Comparison of ENCODE assay signal across 8 cellular contexts in genomic region chr19:39341720-39342604, GRCh38. TPM values are rescaled to one million over a fixed set of nuclear protein-coding genes. Genes with fewer than 3 reads are reported as not detected.
DNase-seq lines count a peak whose midpoint lies in the region; ATAC-seq and TF ChIP-seq lines count a peak whose summit lies in the region.

A gene with protein sequence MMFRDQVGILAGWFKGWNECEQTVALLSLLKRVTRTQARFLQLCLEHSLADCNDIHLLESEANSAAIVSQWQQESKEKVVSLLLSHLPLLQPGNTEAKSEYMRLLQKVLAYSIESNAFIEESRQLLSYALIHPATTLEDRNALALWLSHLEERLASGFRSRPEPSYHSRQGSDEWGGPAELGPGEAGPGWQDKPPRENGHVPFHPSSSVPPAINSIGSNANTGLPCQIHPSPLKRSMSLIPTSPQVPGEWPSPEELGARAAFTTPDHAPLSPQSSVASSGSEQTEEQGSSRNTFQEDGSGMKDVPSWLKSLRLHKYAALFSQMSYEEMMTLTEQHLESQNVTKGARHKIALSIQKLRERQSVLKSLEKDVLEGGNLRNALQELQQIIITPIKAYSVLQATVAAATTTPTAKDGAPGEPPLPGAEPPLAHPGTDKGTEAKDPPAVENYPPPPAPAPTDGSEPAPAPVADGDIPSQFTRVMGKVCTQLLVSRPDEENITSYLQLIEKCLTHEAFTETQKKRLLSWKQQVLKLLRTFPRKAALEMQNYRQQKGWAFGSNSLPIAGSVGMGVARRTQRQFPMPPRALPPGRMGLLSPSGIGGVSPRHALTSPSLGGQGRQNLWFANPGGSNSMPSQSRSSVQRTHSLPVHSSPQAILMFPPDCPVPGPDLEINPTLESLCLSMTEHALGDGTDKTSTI (plus strand): TSS chr19:39342421. CDS start chr19:39356894, 14,473 bp downstream.

- no peaks in the 10 kb centered on the region for H3K9me3 ChIP-seq in Loucy (ENCODE audit: insufficient read depth, low read depth, low read length)

- TF ChIP-seq POLR2A in Raji (IDR thresholded peaks at IDR 0.05; ENCODE audit: insufficient read depth, low read depth, low read length) = peak; percentile 96

- peaks cover 51% of the 10 kb centered on the region for H3K4me1 Mint-ChIP-seq in nephron progenitor cell
- peaks cover 73% of the 10 kb centered on the region for H3K4me1 Mint-ChIP-seq in stimulated activated naive CD8-positive, alpha-beta T cell treated with anti-CD3 and anti-CD28 coated beads, Interleukin-15, amount 100 ng/mL, for 72 hours

- H3K4me3 ChIP-seq in H7 (ENCODE audit: insufficient read depth, low read depth, low read length) (peak within 1 kb of the TSS; percentile 88), Loucy (ENCODE audit: low read length, poor library complexity, severe bottlenecking) (peak within 1 kb of the TSS; percentile 92), fibroblast of the aortic adventitia (ENCODE audit: low read depth, low read length) (peak within 1 kb of the TSS; percentile 99)

- H3F3A ChIP-seq in Loucy (ENCODE audit: low read depth) = no peaks in the 10 kb centered on the region

- DNase-seq in G401 (ENCODE audit: low spot score) (peak; percentile 98), H7 (peak; percentile 100), fibroblast of the aortic adventitia (ENCODE audit: low read depth) (peak; percentile 97), nephron progenitor cell (peak; percentile 99)
- peak; percentile 99 for DNase-seq in activated effector memory CD4-positive, alpha-beta T cell treated with Interleukin-2 at 50 U/mL for 16 hours
- peak; percentile 99 to 100 for DNase-seq in stimulated activated naive CD8-positive, alpha-beta T cell treated with anti-CD3 and anti-CD28 coated beads, Interleukin-15, amount 100 ng/mL, for 72 hours

- in situ Hi-C loops in G401 (cut with HindIII; ENCODE audit: low sequenced_read_pairs) = no loop called here

- H3K9me2 ChIP-seq in Loucy (replicated peaks; ENCODE audit: low read depth, low read length) = no peaks in the 10 kb centered on the region

- H3K4me3 Mint-ChIP-seq in nephron progenitor cell = peak within 1 kb of the TSS; percentile 92
- H3K4me3 Mint-ChIP-seq in stimulated activated naive CD8-positive, alpha-beta T cell treated with anti-CD3 and anti-CD28 coated beads, Interleukin-15, amount 100 ng/mL, for 72 hours = peak within 1 kb of the TSS; percentile 98 to 99

- H3K27me3 ChIP-seq in H7 (ENCODE audit: control insufficient read depth, insufficient read depth, low read length) (no peaks in the 10 kb centered on the region), Loucy (ENCODE audit: insufficient read depth, low read length, poor library complexity, severe bottlenecking) (no peaks in the 10 kb centered on the region)

- H3K27me3 Mint-ChIP-seq in nephron progenitor cell (ENCODE audit: low read depth, poor library complexity) = peaks cover 15% of the 10 kb centered on the region
- H3K27me3 Mint-ChIP-seq in stimulated activated naive CD8-positive, alpha-beta T cell treated with anti-CD3 and anti-CD28 coated beads, Interleukin-15, amount 100 ng/mL, for 72 hours = no peaks in the 10 kb centered on the region

- H2AFZ ChIP-seq in Loucy (ENCODE audit: low read length) = peak within 1 kb of the TSS; percentile 65

- peaks cover 36% of the 10 kb centered on the region for H4K20me1 ChIP-seq in Loucy (ENCODE audit: insufficient read depth, low read length, poor library complexity, severe bottlenecking)

- peak; percentile 92 for ATAC-seq in stimulated activated naive CD8-positive, alpha-beta T cell treated with anti-CD3 and anti-CD28 coated beads, Interleukin-15, amount 100 ng/mL, for 72 hours

- peak within 1 kb of the TSS; percentile 93 for H3K9ac ChIP-seq in Loucy (ENCODE audit: low read depth, low read length, poor library complexity, severe bottlenecking)

- H3K4me2 ChIP-seq in Loucy (ENCODE audit: low read depth, low read length, poor library complexity, severe bottlenecking) = peak within 1 kb of the TSS; percentile 100

- no peaks in the 10 kb centered on the region for H3K36me3 ChIP-seq in H7 (replicated peaks; ENCODE audit: control insufficient read depth, insufficient read depth, low read length)
- H3K36me3 ChIP-seq in Loucy (ENCODE audit: insufficient read depth, low read length) = no peaks in the 10 kb centered on the region

- peaks cover 19% of the 10 kb centered on the region for H3K36me3 Mint-ChIP-seq in nephron progenitor cell (ENCODE audit: low read depth)

- no peaks in the 10 kb centered on the region for H3K9me3 Mint-ChIP-seq in nephron progenitor cell
- no peaks in the 10 kb centered on the region for H3K9me3 Mint-ChIP-seq in stimulated activated naive CD8-positive, alpha-beta T cell treated with anti-CD3 and anti-CD28 coated beads, Interleukin-15, amount 100 ng/mL, for 72 hours

- TF ChIP-seq CTCF in Loucy (conservative IDR thresholded peaks at IDR 0.05; ENCODE audit: low read length) (peak; percentile 54), fibroblast of the aortic adventitia (IDR thresholded peaks at IDR 0.05; ENCODE audit: insufficient read depth, low read length) (peak; percentile 66), nephron progenitor cell (IDR thresholded peaks at IDR 0.05) (peak; percentile 63)

- peaks cover 51% of the 10 kb centered on the region for H3K4me1 ChIP-seq in Loucy (ENCODE audit: insufficient read depth, low read length, poor library complexity, severe bottlenecking)

- H3K27ac Mint-ChIP-seq in nephron progenitor cell = peak within 1 kb of the TSS; percentile 92
- H3K27ac Mint-ChIP-seq in stimulated activated naive CD8-positive, alpha-beta T cell treated with anti-CD3 and anti-CD28 coated beads, Interleukin-15, amount 100 ng/mL, for 72 hours = peak within 1 kb of the TSS; percentile 91 to 98

- peaks cover 54% of the 10 kb centered on the region for H3K79me2 ChIP-seq in Loucy (ENCODE audit: insufficient read depth, low read length)

RNA-seq across cellular contexts. Expression of the gene that starts here (rescaled TPM):
- 44.2 and 64.2 TPM in 2 replicates for total RNA-seq in G401 (2014; rRNA removed; shearing (Covaris generic))
- 113 and 122 TPM in 2 replicates for total RNA-seq in H7 (2014; rRNA removed; shearing (Covaris generic))
- 21.5 and 84.9 TPM in 2 replicates for total RNA-seq in fibroblast of the aortic adventitia (ENCODE audit: low replicate concordance)

Comparison
In these comparisons a context has a peak if more than half of its experiments do, and no peak if none do; other contexts are left out.
1. Peak in every context shown above with its lines: DNase-seq, ATAC-seq and H3K4me3 ChIP-seq.